11 cellular contexts compared by ENCODE assay signal in genomic region chr12:108333898-108334699, GRCh38. TPM values are rescaled to one million over a fixed set of nuclear protein-coding genes. Genes with fewer than 3 reads are reported as not detected.
DNase-seq lines count a peak whose midpoint lies in the region; ATAC-seq, FAIRE-seq and TF ChIP-seq lines count a peak whose summit lies in the region.
"Had no signal": no experiment of that assay in that cellular context is flagged by ENCODE, and none has a peak within 500 bp of the region (broad histone marks: within the 10 kb centered on the region; RNA-seq: fewer than 3 reads in every experiment).

No MANE protein-coding gene starts in this region.

- no peaks in the 10 kb centered on the region for H3K36me3 Mint-ChIP-seq in GM23338 (ENCODE audit: low read depth)

- H3K9me3 Mint-ChIP-seq in GM23338 = no peaks in the 10 kb centered on the region

- H3K79me2 ChIP-seq in Loucy (ENCODE audit: insufficient read depth, low read length) (no peaks in the 10 kb centered on the region), GM23338 (replicated peaks; ENCODE audit: insufficient read depth) (no peaks in the 10 kb centered on the region)

- H4K20me1 ChIP-seq in Loucy (ENCODE audit: insufficient read depth, low read length, poor library complexity, severe bottlenecking) (no peaks in the 10 kb centered on the region), GM23338 (replicated peaks; ENCODE audit: insufficient read depth) (no peaks in the 10 kb centered on the region)

- H3K27ac ChIP-seq in left ventricle myocardium inferior (replicated peaks) = peak overlapping the region; percentile 57
- no peak overlapping the region for H3K27ac ChIP-seq in GM23338 (ENCODE audit: low read depth)

- TF ChIP-seq CTCF in Loucy (conservative IDR thresholded peaks at IDR 0.05; ENCODE audit: low read length) (no peak), left ventricle myocardium inferior (IDR thresholded peaks at IDR 0.05; ENCODE audit: borderline replicate concordance) (no peak), GM23338 (conservative IDR thresholded peaks at IDR 0.05; ENCODE audit: low read depth in 2 of 2) (no peak)

- H3K4me1 ChIP-seq in Loucy (ENCODE audit: insufficient read depth, low read length, poor library complexity, severe bottlenecking) (peaks cover 24% of the 10 kb centered on the region), left ventricle myocardium inferior (peaks cover 32% of the 10 kb centered on the region), GM23338 (ENCODE audit: insufficient read depth) (peaks cover 6% of the 10 kb centered on the region; the same call in 1 of the 2 replicates)

- DNase-seq in A172 (ENCODE audit: low spot score) (peak; percentile 14), GM19239 (ENCODE audit: insufficient read length, low spot score) (no peak), left ventricle myocardium inferior (no peak), GM23338 (ENCODE audit: low spot score) (no peak), DMS53 (lab: John Stamatoyannopoulos, UW) (no peak)
- no peak for DNase-seq in stimulated activated CD4-positive, alpha-beta T cell treated with anti-CD3 and anti-CD28 coated beads, Interleukin-2, amount 100 ng/mL, for 48 hours
- DNase-seq: Calu3, Kasumi-1 had no signal

- ATAC-seq in HG03139 (IDR thresholded peaks at IDR 0.05; ENCODE audit: unreplicated experiment) (no peak), GM23338 (no peak)

- H3K36me3 ChIP-seq in Loucy (ENCODE audit: insufficient read depth, low read length) (no peaks in the 10 kb centered on the region), left ventricle myocardium inferior (peaks cover 4% of the 10 kb centered on the region), GM23338 (ENCODE audit: insufficient read depth) (no peaks in the 10 kb centered on the region)

- peaks cover 3% of the 10 kb centered on the region; the same call in 2 of the 3 replicates for H3K4me1 Mint-ChIP-seq in GM23338

- H2AFZ ChIP-seq in Loucy (ENCODE audit: low read length) = no peak overlapping the region
- no peak overlapping the region for H2AFZ ChIP-seq in GM23338

- peak; percentile 86 for FAIRE-seq in GM19239 (lab: Jason Lieb, UNC)
- FAIRE-seq: islet of Langerhans had no signal

- H3K9me2 ChIP-seq in Loucy (replicated peaks; ENCODE audit: low read depth, low read length) = no peaks in the 10 kb centered on the region
- H3K9me2 ChIP-seq in GM23338 (ENCODE audit: insufficient read depth) = no peaks in the 10 kb centered on the region

- H3K4me3 Mint-ChIP-seq in GM23338 = no peak overlapping the region

- H3K9me3 ChIP-seq in Loucy (ENCODE audit: insufficient read depth, low read depth, low read length) (no peaks in the 10 kb centered on the region), left ventricle myocardium inferior (replicated peaks) (peaks cover 5% of the 10 kb centered on the region)

- no peaks in the 10 kb centered on the region for H3F3A ChIP-seq in Loucy (ENCODE audit: low read depth)
- no peaks in the 10 kb centered on the region for H3F3A ChIP-seq in GM23338 (replicated peaks; ENCODE audit: low read depth)

- no peak overlapping the region for H3K9ac ChIP-seq in Loucy (ENCODE audit: low read depth, low read length, poor library complexity, severe bottlenecking)

- H3K4me2 ChIP-seq in Loucy (ENCODE audit: low read depth, low read length, poor library complexity, severe bottlenecking) = peak overlapping the region; percentile 30
- no peak overlapping the region for H3K4me2 ChIP-seq in GM23338

- H3K4me3 ChIP-seq in Loucy (ENCODE audit: low read length, poor library complexity, severe bottlenecking) = no peak overlapping the region
- H3K4me3 ChIP-seq in left ventricle myocardium inferior = no peak overlapping the region
- H3K4me3 ChIP-seq in GM23338 = no peak overlapping the region

- H3K27me3 Mint-ChIP-seq in GM23338 (ENCODE audit: insufficient read depth, low read depth, poor library complexity) = peaks cover 3% of the 10 kb centered on the region

- intact Hi-C loops in left ventricle myocardium inferior (cut with micrococcal nuclease) = no loop called here

- H3K27me3 ChIP-seq in Loucy (ENCODE audit: insufficient read depth, low read length, poor library complexity, severe bottlenecking) (no peaks in the 10 kb centered on the region), left ventricle myocardium inferior (ENCODE audit: low read depth) (peaks cover 12% of the 10 kb centered on the region), GM23338 (ENCODE audit: insufficient read depth) (no peaks in the 10 kb centered on the region)

- H3K27ac Mint-ChIP-seq in GM23338 = no peak overlapping the region

TF ChIP-seq in GM23338, 12 proteins besides CTCF, POLR2A, EP300 and RAD21:
- TF ChIP-seq EZH2 (IDR thresholded peaks at IDR 0.05; ENCODE audit: low read depth, unreplicated experiment) (no peak), POLR2AphosphoS5 (IDR thresholded peaks at IDR 0.05; ENCODE audit: low read depth) (no peak)

RNA-seq across cellular contexts. Expression of gene CMKLR1, which starts 5.0 kb away (rescaled TPM):
- total RNA-seq in A172 (2014; rRNA removed; shearing (Covaris generic)) = not detected in 2 replicates
- 5.7 TPM for total RNA-seq in left ventricle myocardium inferior
- 1.6 and 2.6 TPM in 2 replicates for total RNA-seq in GM23338 (2014; rRNA removed; shearing (Covaris generic))
- polyA plus RNA-seq in GM23338 (2016; fragmentation: Nextera tagmentation; extraction: Ambion mirVana) = 0.40 and 0.71 TPM in 2 replicates
- total RNA-seq: Calu3 had no signal
